In the genomic region with DNA sequence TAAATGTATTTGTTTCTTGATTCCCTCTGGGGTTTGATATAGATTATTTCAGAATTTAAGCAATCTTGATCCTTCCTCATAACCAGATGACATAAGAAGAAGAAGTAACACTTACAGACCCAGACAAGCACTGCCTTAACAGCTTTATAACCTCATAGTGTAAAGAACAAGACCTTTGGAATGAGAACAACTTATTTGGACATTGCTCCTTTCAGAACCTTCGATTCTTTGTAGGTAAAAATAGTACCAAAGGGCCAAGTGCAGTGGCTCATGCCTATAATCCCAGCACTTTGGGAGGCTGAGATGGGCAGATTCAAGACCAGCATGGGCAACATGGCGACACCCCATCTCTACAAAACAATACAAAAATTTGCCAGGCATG, we compare ENCODE assay signal across 26 cellular contexts.
"Had no signal": no experiment of that assay in that cellular context is flagged by ENCODE, and none has a peak within 500 bp of the region (broad histone marks: within the 10 kb centered on the region; RNA-seq: fewer than 3 reads in every experiment).

No MANE protein-coding gene starts in this region.

- DNase-seq: activated CD4-positive, alpha-beta memory T cell treated with anti-CD3 and anti-CD28 coated beads, Interleukin-2, amount 10 ng/mL, durations not matched to agents 7 days and 5 days; activated CD4-positive, alpha-beta T cell treated with anti-CD3 and anti-CD28 coated beads, Interleukin-2, amount 50 U/mL, for 1 hour; activated CD4-positive, CD25-positive, alpha-beta regulatory T cell; activated gamma-delta T cell; activated naive CD4-positive, alpha-beta T cell treated with anti-CD3 and anti-CD28 coated beads for 36 hours; activated naive CD8-positive, alpha-beta T cell treated with anti-CD3 and anti-CD28 coated beads for 36 hours; activated T-cell treated with anti-CD3 and anti-CD28 coated beads for 4 hours; activated T-cell treated with anti-CD3 and anti-CD28 coated beads, Interleukin-2, amount 50 U/mL, for 48 hours; brain microvascular endothelial cell; cerebellar nuclear complex; Kasumi-1; NCI-H1092; NCI-H1417; NCI-H1694; NCI-H2029; NCI-H345; NCI-H510A treated with DMSO at 0.1 percent for 48 hours; NCI-H69; PC-3; SHP77; SW 1271 had no signal

- ATAC-seq: activated T-helper 17 cell treated with anti-CD3 and anti-CD28 coated beads, Interleukin-2, amount 50 U/mL, for 72 hours; PC-3; SK-N-SH treated with all-trans-retinoic acid at 6 μM for 48 hours had no signal

- H3K4me3 Mint-ChIP-seq: activated CD4-positive, alpha-beta memory T cell treated with anti-CD3 and anti-CD28 coated beads, Interleukin-2, amount 10 ng/mL, durations not matched to agents 7 days and 5 days; activated naive CD4-positive, alpha-beta T cell treated with anti-CD3 and anti-CD28 coated beads for 36 hours; activated naive CD8-positive, alpha-beta T cell treated with anti-CD3 and anti-CD28 coated beads for 36 hours; activated T-helper 17 cell treated with anti-CD3 and anti-CD28 coated beads, Interleukin-2, amount 50 U/mL, for 72 hours; T-helper 1 cell treated with Interleukin-12 subunit alpha and Interleukin-12 subunit beta and Interleukin-4 antibody, amounts not matched to agents 30 μg/mL and 1 μg/mL, for 36 hours had no signal

- H3K9me3 Mint-ChIP-seq: activated CD4-positive, alpha-beta memory T cell treated with anti-CD3 and anti-CD28 coated beads, Interleukin-2, amount 10 ng/mL, durations not matched to agents 7 days and 5 days; activated naive CD4-positive, alpha-beta T cell treated with anti-CD3 and anti-CD28 coated beads for 36 hours; activated naive CD8-positive, alpha-beta T cell treated with anti-CD3 and anti-CD28 coated beads for 36 hours; activated T-helper 17 cell treated with anti-CD3 and anti-CD28 coated beads, Interleukin-2, amount 50 U/mL, for 72 hours; T-helper 1 cell treated with Interleukin-12 subunit alpha and Interleukin-12 subunit beta and Interleukin-4 antibody, amounts not matched to agents 30 μg/mL and 1 μg/mL, for 36 hours had no signal

- H3K9me3 ChIP-seq: SJSA1 had no signal

- H3K4me1 ChIP-seq: SJSA1 had no signal

- H3K4me3 ChIP-seq: cardiac muscle cell, SJSA1 had no signal

- H3K27ac Mint-ChIP-seq: activated CD4-positive, alpha-beta memory T cell treated with anti-CD3 and anti-CD28 coated beads, Interleukin-2, amount 10 ng/mL, durations not matched to agents 7 days and 5 days; activated naive CD4-positive, alpha-beta T cell treated with anti-CD3 and anti-CD28 coated beads for 36 hours; activated naive CD8-positive, alpha-beta T cell treated with anti-CD3 and anti-CD28 coated beads for 36 hours; activated T-helper 17 cell treated with anti-CD3 and anti-CD28 coated beads, Interleukin-2, amount 50 U/mL, for 72 hours; T-helper 1 cell treated with Interleukin-12 subunit alpha and Interleukin-12 subunit beta and Interleukin-4 antibody, amounts not matched to agents 30 μg/mL and 1 μg/mL, for 36 hours had no signal

- H3K4me1 Mint-ChIP-seq: activated CD4-positive, alpha-beta memory T cell treated with anti-CD3 and anti-CD28 coated beads, Interleukin-2, amount 10 ng/mL, durations not matched to agents 7 days and 5 days had no signal

- H3K27me3 Mint-ChIP-seq: activated CD4-positive, alpha-beta memory T cell treated with anti-CD3 and anti-CD28 coated beads, Interleukin-2, amount 10 ng/mL, durations not matched to agents 7 days and 5 days; activated naive CD8-positive, alpha-beta T cell treated with anti-CD3 and anti-CD28 coated beads for 36 hours; activated T-helper 17 cell treated with anti-CD3 and anti-CD28 coated beads, Interleukin-2, amount 50 U/mL, for 72 hours had no signal
